Comparison of ENCODE assay signal across 25 cellular contexts in the genomic region with DNA sequence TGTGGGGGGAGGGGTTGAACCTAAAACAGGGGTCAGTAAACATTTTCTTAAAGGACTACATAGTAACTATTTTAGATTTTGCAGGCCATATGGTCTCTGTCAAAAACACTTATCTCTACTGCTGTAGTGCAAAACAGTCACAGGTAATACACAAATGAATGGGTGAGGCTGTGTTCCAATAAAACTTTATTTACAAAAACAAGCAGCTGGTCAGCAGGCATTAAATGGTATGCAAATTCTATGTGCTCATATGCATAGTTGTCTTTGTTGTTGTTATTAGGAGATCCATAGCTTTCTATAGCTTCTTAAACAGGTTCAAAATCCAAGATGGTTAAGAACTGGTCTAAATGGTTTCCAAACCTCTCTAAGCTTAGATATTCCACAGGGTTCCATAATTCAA.
"Had no signal": no experiment of that assay in that cellular context is flagged by ENCODE, and none has a peak within 500 bp of the region (broad histone marks: within the 10 kb centered on the region; RNA-seq: fewer than 3 reads in every experiment).

No MANE protein-coding gene starts in this region.

- H3K27ac ChIP-seq: body of pancreas, coronary artery had no signal

- FAIRE-seq: bronchial epithelial cell had no signal

- H3K4me1 ChIP-seq: body of pancreas had no signal

- H3K36me3 ChIP-seq: SJSA1 had no signal

- H3K27me3 ChIP-seq: body of pancreas, SJSA1 had no signal

- H3K4me3 ChIP-seq: body of pancreas, coronary artery, SJSA1 had no signal

- DNase-seq: activated CD4-positive, alpha-beta T cell treated with anti-CD3 and anti-CD28 coated beads for 48 hours; activated CD4-positive, alpha-beta T cell treated with anti-CD3 and anti-CD28 coated beads, Interleukin-2, amount 50 U/mL, for 4 hours; activated CD4-positive, CD25-positive, alpha-beta regulatory T cell treated with anti-CD3 and anti-CD28 coated beads, Interleukin-2, amount 50 U/mL, for 72 hours; activated CD8-positive, alpha-beta memory T cell treated with anti-CD3 and anti-CD28 coated beads, Interleukin-2, amount 50 U/mL, for 48 hours; activated CD8-positive, alpha-beta T cell treated with anti-CD3 and anti-CD28 coated beads, Interleukin-2, amount 10 ng/mL, durations not matched to agents 7 days and 5 days; activated naive CD4-positive, alpha-beta T cell treated with anti-CD3 and anti-CD28 coated beads, Interleukin-2, amount 50 U/mL, for 16 hours; activated naive CD8-positive, alpha-beta T cell treated with anti-CD3 and anti-CD28 coated beads, Interleukin-2, amount 10 ng/mL, durations not matched to agents 7 days and 5 days; activated T-cell treated with anti-CD3 and anti-CD28 coated beads, Interleukin-2, amount 50 U/mL, for 1 hour; aorta; body of pancreas; central memory CD4-positive, alpha-beta T cell; NCI-H1092 treated with DMSO at 0.1 percent for 48 hours; NCI-H1417 treated with DMSO at 0.1 percent for 48 hours; NCI-H1694; NCI-H2029; NCI-H2107; NCI-H510A treated with DMSO at 0.1 percent for 48 hours; NCI-H748 treated with DMSO at 0.1 percent for 48 hours; OCI-M1; Right ventricle myocardium superior had no signal

- H3K9me3 ChIP-seq: body of pancreas, SJSA1 had no signal

- ATAC-seq: activated CD8-positive, alpha-beta T cell treated with anti-CD3 and anti-CD28 coated beads, Interleukin-2, amount 10 ng/mL, durations not matched to agents 7 days and 5 days; body of pancreas; Panc1; WTC11 had no signal
